28 cellular contexts compared by ENCODE assay signal in genomic region chr20:61296629-61297019, GRCh38. TPM values are rescaled to one million over a fixed set of nuclear protein-coding genes. Genes with fewer than 3 reads are reported as not detected.
"Had no signal": no experiment of that assay in that cellular context is flagged by ENCODE, and none has a peak within 500 bp of the region (broad histone marks: within the 10 kb centered on the region; RNA-seq: fewer than 3 reads in every experiment).

No MANE protein-coding gene starts in this region.

- H3K4me2 ChIP-seq: hepatocyte had no signal

- H3K4me1 ChIP-seq: colonic mucosa, gastrocnemius medialis, left lung, psoas muscle, testis, tibial artery had no signal

- H3K27ac ChIP-seq: colonic mucosa, epithelial cell of prostate, gastrocnemius medialis, heart left ventricle, hepatocyte, left lung, ovary, psoas muscle, sigmoid colon, testis, tibial artery had no signal

- H3K36me3 ChIP-seq: colonic mucosa, gastrocnemius medialis, heart left ventricle, left lung, ovary, sigmoid colon, tibial artery had no signal

- H3K79me2 ChIP-seq: hepatocyte had no signal

- H3K9me3 Mint-ChIP-seq: dendritic cell treated with granulocyte-macrophage colony-stimulating factor and Interleukin-4, amounts not matched to agents 40 ng/mL and 50 ng/mL, for 4 days; endodermal cell; mesothelial cell of epicardium; nephron progenitor cell; type B pancreatic cell had no signal

- H3K4me3 Mint-ChIP-seq: dendritic cell treated with granulocyte-macrophage colony-stimulating factor and Interleukin-4, amounts not matched to agents 40 ng/mL and 50 ng/mL, for 4 days; endodermal cell; mesothelial cell of epicardium; nephron progenitor cell; stimulated activated memory B cell treated with anti-CD40 and anti-IgM and Interleukin-4, amounts not matched to agents 10 μg/mL and 1 μg/mL and 100 μg/mL, for 72 hours; type B pancreatic cell had no signal

- H3K4me1 Mint-ChIP-seq: endodermal cell; mesothelial cell of epicardium; stimulated activated memory B cell treated with anti-CD40 and anti-IgM and Interleukin-4, amounts not matched to agents 10 μg/mL and 1 μg/mL and 100 μg/mL, for 72 hours had no signal

- H3K27ac Mint-ChIP-seq: dendritic cell treated with granulocyte-macrophage colony-stimulating factor and Interleukin-4, amounts not matched to agents 40 ng/mL and 50 ng/mL, for 4 days; endodermal cell; mesothelial cell of epicardium; naive thymus-derived CD8-positive, alpha-beta T cell; stimulated activated memory B cell treated with anti-CD40 and anti-IgM and Interleukin-4, amounts not matched to agents 10 μg/mL and 1 μg/mL and 100 μg/mL, for 72 hours; type B pancreatic cell had no signal

- DNase-seq: colonic mucosa; effector CD8-positive, alpha-beta T cell; endodermal cell; foreskin fibroblast; gastrocnemius medialis; heart left ventricle; left cardiac atrium; left lung; mesenchymal stem cell; nephron progenitor cell; nucleus accumbens; ovary; psoas muscle; right cardiac atrium; sigmoid colon; stimulated activated CD4-positive, alpha-beta T cell treated with anti-CD3 and anti-CD28 coated beads, Interleukin-4, amount 100 ng/mL, for 4 hours; stimulated activated naive CD8-positive, alpha-beta T cell treated with anti-CD3 and anti-CD28 coated beads, Interleukin-15, Interleukin-2, amounts not matched to agents 100 U/mL and 50 U/mL, for 24 hours; substantia nigra; testis; tibial artery had no signal

- H3K4me3 ChIP-seq: colonic mucosa, gastrocnemius medialis, heart left ventricle, hepatocyte, left lung, ovary, psoas muscle, sigmoid colon, testis, tibial artery had no signal

- H3K36me3 Mint-ChIP-seq: mesothelial cell of epicardium; naive thymus-derived CD8-positive, alpha-beta T cell; stimulated activated memory B cell treated with anti-CD40 and anti-IgM and Interleukin-4, amounts not matched to agents 10 μg/mL and 1 μg/mL and 100 μg/mL, for 72 hours; type B pancreatic cell had no signal

- H3K9me3 ChIP-seq: colonic mucosa, gastrocnemius medialis, heart left ventricle, ovary, psoas muscle, sigmoid colon, testis, tibial artery had no signal

- ATAC-seq: esophagus mucosa; gastrocnemius medialis; heart left ventricle; left cardiac atrium; left lung; naive thymus-derived CD8-positive, alpha-beta T cell; psoas muscle; right cardiac atrium; stimulated activated memory B cell treated with anti-CD40 and anti-IgM and Interleukin-4, amounts not matched to agents 10 μg/mL and 1 μg/mL and 100 μg/mL, for 72 hours; stimulated activated naive CD8-positive, alpha-beta T cell treated with anti-CD3 and anti-CD28 coated beads, Interleukin-15, Interleukin-2, amounts not matched to agents 100 U/mL and 50 U/mL, for 24 hours had no signal

- H3K27me3 Mint-ChIP-seq: dendritic cell treated with granulocyte-macrophage colony-stimulating factor and Interleukin-4, amounts not matched to agents 40 ng/mL and 50 ng/mL, for 4 days; naive thymus-derived CD8-positive, alpha-beta T cell; stimulated activated memory B cell treated with anti-CD40 and anti-IgM and Interleukin-4, amounts not matched to agents 10 μg/mL and 1 μg/mL and 100 μg/mL, for 72 hours; type B pancreatic cell had no signal

- H2AFZ ChIP-seq: hepatocyte had no signal

- H3K27me3 ChIP-seq: colonic mucosa, gastrocnemius medialis, heart left ventricle, hepatocyte, ovary, sigmoid colon, testis had no signal

RNA-seq across cellular contexts. Expression of gene CDH4, which starts 44.6 kb away (rescaled TPM):
- total RNA-seq: esophagus mucosa had no signal
